In genomic region chr1:234889643-234890042, GRCh38 we compare ENCODE assay signal across 16 cellular contexts.
"Had no signal": no experiment of that assay in that cellular context is flagged by ENCODE, and none has a peak within 500 bp of the region (broad histone marks: within the 10 kb centered on the region; RNA-seq: fewer than 3 reads in every experiment).

No MANE protein-coding gene starts in this region.

- H3K27me3 Mint-ChIP-seq: activated naive CD8-positive, alpha-beta T cell; stimulated activated naive CD8-positive, alpha-beta T cell treated with anti-CD3 and anti-CD28 coated beads, Interleukin-15, Interleukin-2, amounts not matched to agents 100 ng/mL and 50 ng/mL, for 24 hours had no signal

- H3K27me3 ChIP-seq: body of pancreas, transverse colon, uterus had no signal

- H3K9me3 ChIP-seq: body of pancreas, transverse colon, uterus had no signal

- H3K36me3 ChIP-seq: transverse colon, uterus, WERI-Rb-1 had no signal

- H3K4me3 ChIP-seq: body of pancreas, coronary artery, skin epidermis, transverse colon, uterus had no signal

- H3K4me3 Mint-ChIP-seq: activated naive CD8-positive, alpha-beta T cell; stimulated activated naive CD8-positive, alpha-beta T cell treated with anti-CD3 and anti-CD28 coated beads, Interleukin-15, Interleukin-2, amounts not matched to agents 100 ng/mL and 50 ng/mL, for 24 hours had no signal

- H3K27ac Mint-ChIP-seq: activated naive CD8-positive, alpha-beta T cell; stimulated activated naive CD8-positive, alpha-beta T cell treated with anti-CD3 and anti-CD28 coated beads, Interleukin-15, Interleukin-2, amounts not matched to agents 100 ng/mL and 50 ng/mL, for 24 hours had no signal

- DNase-seq: activated CD4-positive, alpha-beta T cell treated with anti-CD3 and anti-CD28 coated beads for 1 hour; activated CD4-positive, alpha-beta T cell treated with anti-CD3 and anti-CD28 coated beads, Interleukin-2, amount 50 U/mL, for 48 hours; body of pancreas; central memory CD4-positive, alpha-beta T cell; hypothalamus; mammary epithelial cell; midbrain; retina; stimulated activated CD4-positive, alpha-beta T cell treated with anti-CD3 and anti-CD28 coated beads, Interleukin-2, amount 100 ng/mL, for 48 hours; transverse colon; uterus; WERI-Rb-1 had no signal
